9 cellular contexts compared by ENCODE assay signal in genomic region chr5:141558150-141558549, GRCh38.
DNase-seq lines count a peak whose midpoint lies in the region; ATAC-seq and TF ChIP-seq lines count a peak whose summit lies in the region.
"Had no signal": no experiment of that assay in that cellular context is flagged by ENCODE, and none has a peak within 500 bp of the region (broad histone marks: within the 10 kb centered on the region; RNA-seq: fewer than 3 reads in every experiment).

No MANE protein-coding gene starts in this region.

- POLR2A ChIA-PET in activated B cell treated with CpG ODN at 0.5 μM for 24 hours (lab: Charles Lee): interaction anchor here (1.0 to 1.8 kb wide), 4 partner anchors 127 to 238 kb away, joined by 3 to 5 read pairs (median 5); partner anchors contain the start of genes PCDHGA10, PCDHGA11, PCDHGA12 and TAF7

- H4K20me1 ChIP-seq in hepatocyte (ENCODE audit: insufficient read depth, poor library complexity, severe bottlenecking): no peaks in the 10 kb centered on the region

- H3K4me1 Mint-ChIP-seq in T-helper 1 cell treated with Interleukin-12 subunit alpha and Interleukin-12 subunit beta and Interleukin-4 antibody, amounts not matched to agents 30 μg/mL and 1 μg/mL, for 36 hours (ENCODE audit: low read depth): peaks cover 19% of the 10 kb centered on the region
- H3K4me1 Mint-ChIP-seq in activated B cell treated with CpG ODN at 0.5 μM for 24 hours: peaks cover 4% of the 10 kb centered on the region

- no peak overlapping the region for H3K4me2 ChIP-seq in hepatocyte

- 66% methylated on average over 6 of the region's 6 CpGs for WGBS in hepatocyte (ENCODE audit: low lambda C conversion rate, missing lambda C conversion rate)

- ATAC-seq in activated B cell treated with CpG ODN at 0.5 μM for 24 hours (ENCODE audit: low read depth): no peak

- H3K9me3 Mint-ChIP-seq in T-helper 1 cell treated with Interleukin-12 subunit alpha and Interleukin-12 subunit beta and Interleukin-4 antibody, amounts not matched to agents 30 μg/mL and 1 μg/mL, for 36 hours: no peaks in the 10 kb centered on the region
- H3K9me3 Mint-ChIP-seq in activated B cell treated with CpG ODN at 0.5 μM for 24 hours: no peaks in the 10 kb centered on the region

- H3K79me2 ChIP-seq in hepatocyte: no peaks in the 10 kb centered on the region

- DNase-seq in T-helper 1 cell (no peak), activated B cell treated with CpG ODN at 0.5 μM for 24 hours (no peak), hepatocyte (ENCODE audit: low spot score) (no peak), NAMALWA (ENCODE audit: low spot score) (no peak), DMS114 treated with DMSO at 0.1 percent for 48 hours (lab: John Stamatoyannopoulos, UW; ENCODE audit: unreplicated experiment) (no peak), DMS53 treated with DMSO at 0.1 percent for 48 hours (lab: John Stamatoyannopoulos, UW; ENCODE audit: unreplicated experiment) (no peak)

- no peak overlapping the region for H2AFZ ChIP-seq in hepatocyte

- H3K9me3 ChIP-seq in hepatocyte (ENCODE audit: low read depth): no peaks in the 10 kb centered on the region
- H3K9me3 ChIP-seq: A549 had no signal

- H3K27me3 Mint-ChIP-seq in T-helper 1 cell treated with Interleukin-12 subunit alpha and Interleukin-12 subunit beta and Interleukin-4 antibody, amounts not matched to agents 30 μg/mL and 1 μg/mL, for 36 hours (ENCODE audit: low read depth): no peaks in the 10 kb centered on the region
- no peaks in the 10 kb centered on the region for H3K27me3 Mint-ChIP-seq in activated B cell treated with CpG ODN at 0.5 μM for 24 hours

- H3K9me2 ChIP-seq in hepatocyte (replicated peaks; ENCODE audit: insufficient read depth): no peaks in the 10 kb centered on the region

- peaks cover 14% of the 10 kb centered on the region for H3K4me1 ChIP-seq in hepatocyte (ENCODE audit: insufficient read depth)
- H3K4me1 ChIP-seq: A549 had no signal

- intact Hi-C loops in activated B cell treated with CpG ODN at 0.5 μM for 24 hours (cut with micrococcal nuclease): loop anchor here (1.0 to 5.0 kb wide), 5 partner anchors 83 to 386 kb away; partner anchors contain the start of genes PCDHB7, PCDHGA12, PCDHGA6 and PCDHGC3

- H3K36me3 Mint-ChIP-seq in T-helper 1 cell treated with Interleukin-12 subunit alpha and Interleukin-12 subunit beta and Interleukin-4 antibody, amounts not matched to agents 30 μg/mL and 1 μg/mL, for 36 hours (ENCODE audit: low read depth): peaks cover 35% of the 10 kb centered on the region
- H3K36me3 Mint-ChIP-seq in activated B cell treated with CpG ODN at 0.5 μM for 24 hours (ENCODE audit: low read depth): peaks cover 73% of the 10 kb centered on the region

- TF ChIP-seq CTCF in activated B cell treated with CpG ODN at 0.5 μM for 24 hours (IDR thresholded peaks at IDR 0.05) (no peak), hepatocyte (IDR thresholded peaks at IDR 0.05; ENCODE audit: poor library complexity) (no peak)

- no peak overlapping the region for H3K4me3 ChIP-seq in hepatocyte
- H3K4me3 ChIP-seq: A549 had no signal

- H3K27me3 ChIP-seq in hepatocyte: no peaks in the 10 kb centered on the region

- H3K27ac ChIP-seq in hepatocyte: peak overlapping the region; percentile 93
- peak overlapping the region; percentile 90 for H3K27ac ChIP-seq in temporal lobe (ENCODE audit: low read depth, low read length)

- H3K4me3 Mint-ChIP-seq in T-helper 1 cell treated with Interleukin-12 subunit alpha and Interleukin-12 subunit beta and Interleukin-4 antibody, amounts not matched to agents 30 μg/mL and 1 μg/mL, for 36 hours: no peak overlapping the region
- no peak overlapping the region for H3K4me3 Mint-ChIP-seq in activated B cell treated with CpG ODN at 0.5 μM for 24 hours

- H3K36me3 ChIP-seq in hepatocyte (replicated peaks; ENCODE audit: insufficient read depth, low read depth): no peaks in the 10 kb centered on the region

- CTCF ChIA-PET in activated B cell treated with CpG ODN at 0.5 μM for 24 hours (lab: Charles Lee): interaction anchor here (0.9 to 4.6 kb wide), 22 partner anchors 9 to 335 kb away, joined by 3 to 52 read pairs (median 6); partner anchors contain the start of genes PCDHB14, PCDHGA10, PCDHGA11 and PCDHGA12

- H3K27ac Mint-ChIP-seq in T-helper 1 cell treated with Interleukin-12 subunit alpha and Interleukin-12 subunit beta and Interleukin-4 antibody, amounts not matched to agents 30 μg/mL and 1 μg/mL, for 36 hours: peak overlapping the region; percentile 53
- H3K27ac Mint-ChIP-seq in activated B cell treated with CpG ODN at 0.5 μM for 24 hours: peak overlapping the region; percentile 72
